8 cellular contexts compared by ENCODE assay signal in the genomic region with DNA sequence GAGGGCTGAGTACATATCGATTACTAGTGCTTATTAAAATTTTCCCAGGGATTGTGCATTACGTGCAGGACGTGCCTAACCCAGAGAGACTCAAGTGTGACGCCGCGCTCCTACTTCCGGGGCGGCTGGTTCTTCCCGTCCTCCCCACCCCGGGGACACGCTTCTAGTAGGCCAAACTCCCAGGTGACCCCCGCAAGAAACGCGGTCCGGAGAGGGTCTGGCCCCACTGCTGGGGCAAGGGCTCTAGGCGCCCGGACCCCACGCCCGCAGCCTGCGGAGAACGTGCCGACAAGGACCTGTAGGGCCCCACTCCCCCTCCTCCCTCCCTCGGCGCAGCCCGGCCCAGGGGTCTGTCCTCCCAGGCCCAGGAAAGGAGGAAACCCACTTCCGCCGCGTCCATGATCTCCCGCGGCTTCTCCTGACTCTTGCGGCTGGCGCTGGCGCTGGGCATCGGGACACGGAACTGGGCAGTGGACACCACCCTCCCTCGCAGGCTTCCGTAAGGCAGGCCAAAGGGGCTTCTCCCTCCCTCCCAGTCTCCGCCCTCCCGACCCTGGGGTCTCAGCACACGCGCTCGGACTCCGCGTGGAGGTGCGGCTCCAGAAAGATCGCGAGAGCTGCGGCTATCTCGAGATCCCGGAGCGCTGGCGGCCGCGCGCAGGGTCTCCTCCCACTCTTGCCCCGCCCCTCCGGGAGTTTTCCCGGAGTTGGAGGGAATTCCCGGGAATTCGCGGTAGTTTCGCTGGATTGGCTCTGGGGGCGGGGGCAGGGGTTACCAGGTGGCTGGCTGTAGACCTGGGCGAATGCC. TPM values are rescaled to one million over a fixed set of nuclear protein-coding genes. Genes with fewer than 3 reads are reported as not detected.
A peak's percentile ranks its signal among the peaks of the same experiment; 100 is the strongest.
DNase-seq lines count a peak whose midpoint lies in the region; ATAC-seq and TF ChIP-seq lines count a peak whose summit lies in the region.

A gene (minus strand): TSS at position 609 of the 808 bp plus-strand sequence. CDS start 158 bp downstream, at position 451.

- H3K4me3 ChIP-seq in IMR-90 (ENCODE audit: insufficient read depth, low read depth, low read length) (peak within 1 kb of the TSS; percentile 79), OCI-LY7 (ENCODE audit: low read depth, low read length, poor library complexity, severe bottlenecking) (peak within 1 kb of the TSS; percentile 85), epithelial cell of esophagus (ENCODE audit: low read length) (peak within 1 kb of the TSS; percentile 92), mononuclear cell (ENCODE audit: low read length) (peak within 1 kb of the TSS; percentile 97)

- no peaks in the 10 kb centered on the region for H3K27me3 ChIP-seq in IMR-90 (ENCODE audit: control insufficient read depth, insufficient read depth, low read length)
- H3K27me3 ChIP-seq in mononuclear cell (ENCODE audit: insufficient read depth, low read length), result no peaks in the 10 kb centered on the region

- H3K27ac ChIP-seq in IMR-90 (ENCODE audit: insufficient read depth, low read length) (peak within 1 kb of the TSS; percentile 82), OCI-LY7 (ENCODE audit: low read depth, low read length, poor library complexity, severe bottlenecking) (peak within 1 kb of the TSS; percentile 79)

- dilution Hi-C loops in IMR-90 (cut with HindIII; ENCODE audit: low sequenced_read_pairs, unreplicated experiment), result no loop called here

- peak within 1 kb of the TSS; percentile 96 for H4K5ac ChIP-seq in IMR-90 (ENCODE audit: low read depth, low read length)

- ATAC-seq in GM21529 (IDR thresholded peaks at IDR 0.05; ENCODE audit: unreplicated experiment) (peak; percentile 80), IMR-90 (ENCODE audit: low read depth) (peak; percentile 97)

- H3K9me2 ChIP-seq in OCI-LY7 (ENCODE audit: insufficient read depth, low read length), result no peaks in the 10 kb centered on the region

- H4K8ac ChIP-seq in IMR-90 (ENCODE audit: low read depth in 2 of 2, low read length in 2 of 2), result peak within 1 kb of the TSS; percentile 94 to 98

- H3K9ac ChIP-seq in IMR-90 (ENCODE audit: low read depth, low read length), result peak within 1 kb of the TSS; percentile 83

- H3K79me2 ChIP-seq in OCI-LY7 (ENCODE audit: insufficient read depth, low read depth, low read length), result peaks cover 51% of the 10 kb centered on the region

- H3K4me2 ChIP-seq in IMR-90 (ENCODE audit: low read depth, low read length) (peak within 1 kb of the TSS; percentile 95), OCI-LY7 (ENCODE audit: low read length) (peak within 1 kb of the TSS; percentile 85)

- H2AFZ ChIP-seq in IMR-90 (replicated peaks; ENCODE audit: low read length, poor library complexity) (peak within 1 kb of the TSS; percentile 100), OCI-LY7 (ENCODE audit: low read length) (peak within 1 kb of the TSS; percentile 84)

- no peak for TF ChIP-seq CTCF in IMR-90 (conservative IDR thresholded peaks at IDR 0.05; ENCODE audit: low read depth, low read length)
- no peak for TF ChIP-seq CTCF in OCI-LY7 (conservative IDR thresholded peaks at IDR 0.05; ENCODE audit: low read length)
- no peak for TF ChIP-seq CTCF in epithelial cell of esophagus (IDR thresholded peaks at IDR 0.05; ENCODE audit: insufficient read depth, low read depth, low read length, missing control alignments)

- H3K9me1 ChIP-seq in IMR-90 (ENCODE audit: insufficient read depth, low read length), result 0 out of 2 replicates have a peak, but pooled peaks cover 3% of the 10 kb centered on the region

- H3K18ac ChIP-seq in IMR-90 (ENCODE audit: low read depth, low read length), result peak within 1 kb of the TSS; percentile 98

- 1% methylated on average over 24 of the region's 64 CpGs; no CpG with 5 or more reads in 1 of the 2 experiments for WGBS in IMR-90 (ENCODE audit: extremely low coverage in 2 of 2, insufficient read length in 1 of 2), 2 experiments

- intact Hi-C loops in IMR-90 (cut with micrococcal nuclease), result no loop called here
- intact Hi-C loops in OCI-LY7 (cut with micrococcal nuclease; ENCODE audit: unreplicated experiment), result no loop called here

- peak within 1 kb of the TSS; percentile 88; the same call in 2 of the 3 replicates for H2BK15ac ChIP-seq in IMR-90 (ENCODE audit: low read depth, low read length)

- CTCF ChIA-PET in IMR-90 (lab: Yijun Ruan, JAX), result no interaction called here
- CTCF ChIA-PET in OCI-LY7 (lab: Charles Lee; ENCODE audit: unreplicated experiment), result interaction anchor here (1.7 kb wide), 1 partner anchor 12 kb away, joined by 5 read pairs; no protein-coding TSS in a partner anchor

- H3K36me3 ChIP-seq in IMR-90 (ENCODE audit: control insufficient read depth, insufficient read depth, low read length) (peaks cover 3% of the 10 kb centered on the region; the same call in 1 of the 2 replicates), OCI-LY7 (ENCODE audit: insufficient read depth, low read length) (peaks cover 30% of the 10 kb centered on the region)

- H2BK20ac ChIP-seq in IMR-90 (ENCODE audit: low read depth, low read length), result peak within 1 kb of the TSS; percentile 52; the same call in 1 of the 2 replicates

- H3K4me1 ChIP-seq in IMR-90 (ENCODE audit: control insufficient read depth, insufficient read depth, low read length) (no peaks in the 10 kb centered on the region), OCI-LY7 (ENCODE audit: insufficient read depth, low read length, poor library complexity, severe bottlenecking) (peaks cover 49% of the 10 kb centered on the region), mononuclear cell (ENCODE audit: insufficient read depth, low read length) (peaks cover 33% of the 10 kb centered on the region)

- peak within 1 kb of the TSS; percentile 92 for H2AK5ac ChIP-seq in IMR-90 (ENCODE audit: low read depth, low read length)

- peak; percentile 93 for DNase-seq in DMS153 (lab: John Stamatoyannopoulos, UW)
- DNase-seq in IMR-90, result peak; percentile 91
- peak; percentile 93 for DNase-seq in OCI-LY7 (ENCODE audit: low spot score)
- DNase-seq in activated T-cell treated with anti-CD3 and anti-CD28 coated beads for 4 hours, result peak; percentile 68
- DNase-seq in epithelial cell of esophagus (ENCODE audit: low read depth), result peak; percentile 93
- peak; percentile 74 to 77 for DNase-seq in stimulated activated CD8-positive, alpha-beta memory T cell treated with anti-CD3 and anti-CD28 coated beads, Interleukin-2, amount 100 ng/mL, for 48 hours (ENCODE audit: low read depth in 2 of 2)

- H3K9me3 ChIP-seq in IMR-90 (ENCODE audit: control insufficient read depth, insufficient read depth, low read length), result no peaks in the 10 kb centered on the region
- H3K9me3 ChIP-seq in OCI-LY7 (ENCODE audit: low read length), result no peaks in the 10 kb centered on the region
- H3K9me3 ChIP-seq in mononuclear cell (ENCODE audit: low read depth, low read length), result no peaks in the 10 kb centered on the region

- H3K14ac ChIP-seq in IMR-90 (replicated peaks; ENCODE audit: low read depth, low read length), result peak within 1 kb of the TSS; percentile 99

- POLR2A ChIA-PET in IMR-90 (lab: Charles Lee; ENCODE audit: unreplicated experiment), result no interaction called here
- POLR2A ChIA-PET in OCI-LY7 (lab: Charles Lee), result interaction anchor here (0.6 to 4.7 kb wide), 12 partner anchors 9 to 399 kb away, joined by 3 to 43 read pairs (median 6); no protein-coding TSS in a partner anchor

- BruUV-seq in IMR-90 (replicated peaks; lab: Mats Ljungman, UMichigan), result no TSS peak
- BruUV-seq in OCI-LY7 (replicated peaks; lab: Mats Ljungman, UMichigan), result no TSS peak

- H3K4ac ChIP-seq in IMR-90 (ENCODE audit: low read depth, low read length), result peak within 1 kb of the TSS; percentile 94

- H3K56ac ChIP-seq in IMR-90 (ENCODE audit: extremely low read depth, insufficient read depth, low read length), result peak within 1 kb of the TSS; percentile 94

- H3K79me1 ChIP-seq in IMR-90 (ENCODE audit: low read depth in 1 of 2, low read length in 2 of 2), result peaks cover 26 to 33% of the 10 kb centered on the region in 2 experiments

- peak within 1 kb of the TSS; percentile 100 for H2AK9ac ChIP-seq in IMR-90 (replicated peaks; ENCODE audit: low read depth, low read length, poor library complexity)

- H2BK120ac ChIP-seq in IMR-90 (ENCODE audit: low read depth, low read length), result peak within 1 kb of the TSS; percentile 73

- in situ Hi-C loops in IMR-90 (cut with MboI; ENCODE audit: low sequenced_read_pairs), result no loop called here

- H2BK5ac ChIP-seq in IMR-90 (ENCODE audit: low read depth, low read length, poor library complexity, severe bottlenecking), result peak within 1 kb of the TSS; percentile 98

- peak; percentile 89 for TF ChIP-seq POLR2A in IMR-90 (IDR thresholded peaks at IDR 0.05; ENCODE audit: low read depth, low read length)

- peak within 1 kb of the TSS; percentile 86 for H4K91ac ChIP-seq in IMR-90 (ENCODE audit: insufficient read depth, low read depth, low read length)

- H3K23ac ChIP-seq in IMR-90 (ENCODE audit: low read depth, low read length), result peak within 1 kb of the TSS; percentile 98

- TF ChIP-seq RAD21 in IMR-90 (IDR thresholded peaks at IDR 0.05; ENCODE audit: low read length), result no peak

- no peaks in the 10 kb centered on the region for H4K20me1 ChIP-seq in IMR-90 (ENCODE audit: insufficient read depth, low read length)
- H4K20me1 ChIP-seq in OCI-LY7 (ENCODE audit: insufficient read depth, low read length), result no peaks in the 10 kb centered on the region

TF ChIP-seq in IMR-90, 13 proteins besides CTCF, POLR2A, EP300 and RAD21 (continues in another document):
- TF ChIP-seq MXI1 (IDR thresholded peaks at IDR 0.05; ENCODE audit: borderline replicate concordance, low read depth, low read length) (peak; percentile 89), MAZ (IDR thresholded peaks at IDR 0.05; ENCODE audit: borderline replicate concordance, low read depth, low read length) (peak; percentile 55; the same call in 1 of the 2 replicates), MAFK (IDR thresholded peaks at IDR 0.05; ENCODE audit: low read depth, low read length) (no peak), BHLHE40 (IDR thresholded peaks at IDR 0.05; ENCODE audit: low read depth, low read length) (no peak), SMC3 (IDR thresholded peaks at IDR 0.05; ENCODE audit: low read depth, low read length) (no peak)
- TF ChIP-seq, protein P1, sequence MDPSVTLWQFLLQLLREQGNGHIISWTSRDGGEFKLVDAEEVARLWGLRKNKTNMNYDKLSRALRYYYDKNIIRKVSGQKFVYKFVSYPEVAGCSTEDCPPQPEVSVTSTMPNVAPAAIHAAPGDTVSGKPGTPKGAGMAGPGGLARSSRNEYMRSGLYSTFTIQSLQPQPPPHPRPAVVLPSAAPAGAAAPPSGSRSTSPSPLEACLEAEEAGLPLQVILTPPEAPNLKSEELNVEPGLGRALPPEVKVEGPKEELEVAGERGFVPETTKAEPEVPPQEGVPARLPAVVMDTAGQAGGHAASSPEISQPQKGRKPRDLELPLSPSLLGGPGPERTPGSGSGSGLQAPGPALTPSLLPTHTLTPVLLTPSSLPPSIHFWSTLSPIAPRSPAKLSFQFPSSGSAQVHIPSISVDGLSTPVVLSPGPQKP (IDR thresholded peaks at IDR 0.05; ENCODE audit: borderline replicate concordance, low read depth, low read length), result no peak

RNA-seq across cellular contexts. Expression of the gene that starts here (rescaled TPM):
- total RNA-seq in IMR-90 (2012; rRNA removed) (66.5 and 136 TPM in 2 replicates), OCI-LY7 (2022) (119 and 140 TPM in 2 replicates), mononuclear cell (65.5 TPM)
- polyA plus RNA-seq in IMR-90 (2012; rRNA removed), result 43.5 and 56.5 TPM in 2 replicates
- polyA plus RNA-seq in IMR-90 (2012; cell fraction: cytosol; rRNA removed), result 13.2 and 19.3 TPM in 2 replicates
- polyA plus RNA-seq in IMR-90 (2012; cell fraction: nucleus; rRNA removed; ENCODE audit: low replicate concordance), result 5.9 and 38.7 TPM in 2 replicates
- total RNA-seq in OCI-LY7 (2014; rRNA removed; shearing (Covaris generic)), result 90.5 and 108 TPM in 2 replicates

Comparison
In these comparisons a context has a peak if more than half of its experiments do, and no peak if none do; other contexts are left out.
1. Peak in every context shown above with its lines: DNase-seq, ATAC-seq, H3K4me3 ChIP-seq and H3K27ac ChIP-seq.